In genomic region chr12:121166356-121166755, GRCh38 we compare ENCODE assay signal across 18 cellular contexts. TPM values are rescaled to one million over a fixed set of nuclear protein-coding genes. Genes with fewer than 3 reads are reported as not detected.
"Had no signal": no experiment of that assay in that cellular context is flagged by ENCODE, and none has a peak within 500 bp of the region (broad histone marks: within the 10 kb centered on the region; RNA-seq: fewer than 3 reads in every experiment).

No MANE protein-coding gene starts in this region.

- H3K27ac ChIP-seq: esophagus squamous epithelium, gastroesophageal sphincter, neutrophil, testis, tibial nerve had no signal

- H3K4me3 ChIP-seq: esophagus squamous epithelium, gastroesophageal sphincter, lung, smooth muscle cell, testis, tibial nerve had no signal

- H3K9me3 ChIP-seq: esophagus squamous epithelium, gastroesophageal sphincter, neutrophil, testis, tibial nerve had no signal

- H3K4me1 ChIP-seq: esophagus squamous epithelium, gastroesophageal sphincter, testis, tibial nerve had no signal

- H3K27me3 ChIP-seq: esophagus squamous epithelium, gastroesophageal sphincter, neutrophil, testis, tibial nerve had no signal

- H3K4me2 ChIP-seq: smooth muscle cell had no signal

- DNase-seq: esophagus squamous epithelium; foreskin fibroblast; glutamatergic neuron; left colon; left ventricle myocardium superior; naive thymus-derived CD4-positive, alpha-beta T cell; nephron progenitor cell; right cardiac atrium; stimulated activated CD4-positive, alpha-beta T cell treated with anti-CD3 and anti-CD28 coated beads, Interleukin-4, amount 100 ng/mL, for 24 hours; testis had no signal

- FAIRE-seq: colon had no signal

- H3K36me3 ChIP-seq: neutrophil had no signal

- ATAC-seq: gastroesophageal sphincter; left colon; left ventricle myocardium superior; naive thymus-derived CD4-positive, alpha-beta T cell; right cardiac atrium; stimulated activated memory B cell treated with anti-CD40 and anti-IgM and Interleukin-4, amounts not matched to agents 10 μg/mL and 1 μg/mL and 100 μg/mL, for 72 hours had no signal

RNA-seq across cellular contexts. Expression of gene P2RX7, which starts 33.7 kb away (rescaled TPM):
- total RNA-seq: epithelial cell of proximal tubule had no signal
